Comparison of ENCODE assay signal across 10 cellular contexts in the genomic region with DNA sequence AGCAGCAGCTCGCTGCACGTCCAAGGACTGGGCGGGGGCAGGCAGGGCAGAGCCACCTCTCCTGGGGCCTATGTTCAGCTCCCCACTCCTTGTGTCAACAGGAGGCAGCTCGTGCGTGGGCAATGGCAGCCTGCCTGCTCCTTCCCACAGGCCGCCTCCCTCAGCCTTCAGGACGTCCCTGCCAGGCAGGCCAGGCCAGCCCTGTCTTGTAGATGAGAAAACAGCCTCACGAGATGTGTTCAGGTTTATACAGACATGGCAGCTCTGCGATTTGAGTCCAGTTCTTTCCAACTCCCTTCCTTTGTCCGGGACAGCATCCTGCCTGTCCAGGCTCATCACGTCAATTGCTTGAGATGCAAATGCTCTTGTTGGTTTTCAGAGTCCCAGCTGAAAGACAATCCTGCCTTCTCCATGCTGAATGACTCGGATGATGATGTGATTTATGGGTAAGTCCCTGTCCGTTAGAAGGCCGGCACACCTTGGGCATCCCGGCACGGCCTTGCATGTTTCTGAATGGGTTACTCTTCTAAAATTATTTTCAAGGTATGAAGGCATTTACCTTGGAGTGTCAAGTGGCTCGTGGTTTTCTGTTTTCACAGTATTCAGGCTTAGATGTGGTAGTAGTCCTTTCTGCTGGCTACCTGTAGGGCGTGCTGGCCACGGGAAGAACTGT. TPM values are rescaled to one million over a fixed set of nuclear protein-coding genes. Genes with fewer than 3 reads are reported as not detected.
A peak's percentile ranks its signal among the peaks of the same experiment; 100 is the strongest.
DNase-seq lines count a peak whose midpoint lies in the region; ATAC-seq and TF ChIP-seq lines count a peak whose summit lies in the region.
"Had no signal": no experiment of that assay in that cellular context is flagged by ENCODE, and none has a peak within 500 bp of the region (broad histone marks: within the 10 kb centered on the region; RNA-seq: fewer than 3 reads in every experiment).

No MANE protein-coding gene starts in this region.

- no peaks in the 10 kb centered on the region for H3K79me2 ChIP-seq in fibroblast of lung (ENCODE audit: control insufficient read depth, insufficient read depth, low read length)

- peak overlapping the region; percentile 27 for H3K4me3 ChIP-seq in WI38 (ENCODE audit: low read depth, low read length)
- H3K4me3 ChIP-seq in fibroblast of lung (replicated peaks in 1 of 4; ENCODE audit: control extremely low read depth in 1 of 4, insufficient read depth in 1 of 4, low read depth in 3 of 4, low read length in 4 of 4) = peak overlapping the region in 2 of 4 experiments; percentile 4 to 14

- H3K9me3 Mint-ChIP-seq in nephron progenitor cell = no peaks in the 10 kb centered on the region

- ATAC-seq in GM21381 (IDR thresholded peaks at IDR 0.05; ENCODE audit: unreplicated experiment) = no peak
- ATAC-seq in GM21737 (IDR thresholded peaks at IDR 0.05; ENCODE audit: unreplicated experiment) = no peak

- no peaks in the 10 kb centered on the region for H4K20me1 ChIP-seq in fibroblast of lung (ENCODE audit: control insufficient read depth, extremely low read depth, insufficient read depth, low read length)

- no peak overlapping the region for H2AFZ ChIP-seq in fibroblast of lung (ENCODE audit: low read length)

- TF ChIP-seq CTCF in WI38 (IDR thresholded peaks at IDR 0.05; ENCODE audit: low read depth, low read length) = no peak
- TF ChIP-seq CTCF in fibroblast of lung (conservative IDR thresholded peaks at IDR 0.05 in 1 of 2, IDR thresholded peaks at IDR 0.05 in 1 of 2; ENCODE audit: low read depth in 1 of 2, low read length in 2 of 2) = no peak
- TF ChIP-seq CTCF in nephron progenitor cell (IDR thresholded peaks at IDR 0.05) = no peak

- H3K4me2 ChIP-seq in fibroblast of lung (ENCODE audit: extremely low read depth, insufficient read depth, low read length) = peak overlapping the region; percentile 55

- H3K27me3 ChIP-seq in fibroblast of lung (ENCODE audit: control insufficient read depth, insufficient read depth, low read length) = no peaks in the 10 kb centered on the region

- H3K4me3 Mint-ChIP-seq in nephron progenitor cell = no peak overlapping the region

- DNase-seq in AG20443 (ENCODE audit: low spot score) (peak; percentile 85), fibroblast of lung (ENCODE audit: low read depth in 2 of 2) (peak; percentile 60 to 65), nephron progenitor cell (no peak), NCI-H446 (lab: John Stamatoyannopoulos, UW) (no peak), EL (no peak)
- DNase-seq: cortex of kidney, OCI-M1 had no signal

- H3K27me3 Mint-ChIP-seq in nephron progenitor cell (ENCODE audit: low read depth, poor library complexity) = no peaks in the 10 kb centered on the region

- H3K27ac Mint-ChIP-seq in nephron progenitor cell = peak overlapping the region; percentile 97

- peaks cover 12% of the 10 kb centered on the region for H3K4me1 ChIP-seq in fibroblast of lung (ENCODE audit: control insufficient read depth, extremely low read depth, insufficient read depth, low read length)

- no peaks in the 10 kb centered on the region for H3K9me3 ChIP-seq in fibroblast of lung (ENCODE audit: control insufficient read depth, insufficient read depth, low read depth, low read length)

- peak overlapping the region; percentile 86 for H3K27ac ChIP-seq in fibroblast of lung (ENCODE audit: insufficient read depth, low read length)

- H3K9ac ChIP-seq in fibroblast of lung (ENCODE audit: insufficient read depth, low read length) = peak overlapping the region; percentile 32

- peaks cover 16% of the 10 kb centered on the region for H3K36me3 ChIP-seq in fibroblast of lung (ENCODE audit: control insufficient read depth, insufficient read depth, low read length)

- H3K4me1 Mint-ChIP-seq in nephron progenitor cell = peaks cover 53% of the 10 kb centered on the region

- peaks cover 66% of the 10 kb centered on the region for H3K36me3 Mint-ChIP-seq in nephron progenitor cell (ENCODE audit: low read depth)

RNA-seq across cellular contexts. Expression of gene DYNLT1, which starts 13.5 kb away (rescaled TPM):
- 85.3 and 92.3 TPM in 2 replicates for total RNA-seq in fibroblast of lung
- polyA plus RNA-seq in fibroblast of lung = 280 and 296 TPM in 2 replicates
- 275 and 298 TPM in 2 replicates for polyA plus RNA-seq in fibroblast of lung (2012)
- 119 and 168 TPM in 2 replicates for polyA minus RNA-seq in fibroblast of lung (ENCODE audit: low replicate concordance)

RNA-seq across cellular contexts. Expression of gene SYTL3, which starts 18.8 kb away (rescaled TPM):
- 2.8 and 4.6 TPM in 2 replicates for total RNA-seq in fibroblast of lung
- polyA plus RNA-seq in fibroblast of lung = 0.76 and 1.4 TPM in 2 replicates
- 0.87 and 1.7 TPM in 2 replicates for polyA plus RNA-seq in fibroblast of lung (2012)
- 0.63 and 1.2 TPM in 2 replicates for polyA minus RNA-seq in fibroblast of lung (ENCODE audit: low replicate concordance)

Comparison
In these comparisons a context has a peak if more than half of its experiments do, and no peak if none do; other contexts are left out.
1. DNase-seq: peak in AG20443 (single experiment) and fibroblast of lung (2 of 2); none in nephron progenitor cell (single experiment), NCI-H446 (0 of 2) and EL (single experiment).